14 cellular contexts compared by ENCODE assay signal in genomic region chr5:143145388-143145787, GRCh38.
DNase-seq lines count a peak whose midpoint lies in the region; ATAC-seq lines count a peak whose summit lies in the region.
"Had no signal": no experiment of that assay in that cellular context is flagged by ENCODE, and none has a peak within 500 bp of the region (broad histone marks: within the 10 kb centered on the region; RNA-seq: fewer than 3 reads in every experiment).

No MANE protein-coding gene starts in this region.

- H3K4me3 ChIP-seq in muscle layer of duodenum (ENCODE audit: low read depth in 1 of 2, low read length in 2 of 2): peak overlapping the region in 1 of 2 donors; percentile 42
- H3K4me3 ChIP-seq: A549, HAP-1, left lung had no signal

- H3K4me1 Mint-ChIP-seq in T-helper 2 cell treated with Interferon-gamma antibody and Interleukin-4, amounts not matched to agents 5 μg/mL and 100 μg/mL, for 36 hours (ENCODE audit: low read depth): peaks cover 5% of the 10 kb centered on the region
- H3K4me1 Mint-ChIP-seq in central memory CD8-positive, alpha-beta T cell: peaks cover 16% of the 10 kb centered on the region
- H3K4me1 Mint-ChIP-seq: activated naive CD4-positive, alpha-beta T cell treated with anti-CD3 and anti-CD28 coated beads, Interleukin-2, amount 10 ng/mL, durations not matched to agents 7 days and 5 days had no signal

- DNase-seq in T-helper 2 cell treated with Interferon-gamma antibody and Interleukin-4, amounts not matched to agents 5 μg/mL and 100 μg/mL, for 36 hours (ENCODE audit: low spot score): no peak
- no peak for DNase-seq in T-helper 2 cell
- DNase-seq in central memory CD8-positive, alpha-beta T cell (ENCODE audit: low spot score in 2 of 2): no peak
- DNase-seq in NCI-H2227 (lab: John Stamatoyannopoulos, UW; ENCODE audit: unreplicated experiment): no peak
- no peak for DNase-seq in DMS53 (lab: John Stamatoyannopoulos, UW)
- DNase-seq in cerebellar cortex (ENCODE audit: low spot score): no peak
- DNase-seq: activated CD8-positive, alpha-beta T cell treated with anti-CD3 and anti-CD28 coated beads, Interleukin-2, amount 10 ng/mL, durations not matched to agents 7 days and 5 days; activated naive CD4-positive, alpha-beta T cell treated with anti-CD3 and anti-CD28 coated beads, Interleukin-2, amount 10 ng/mL, durations not matched to agents 7 days and 5 days; left lung; posterior cingulate gyrus had no signal

- peak overlapping the region; percentile 2 for H3K27ac Mint-ChIP-seq in T-helper 2 cell treated with Interferon-gamma antibody and Interleukin-4, amounts not matched to agents 5 μg/mL and 100 μg/mL, for 36 hours
- peak overlapping the region; percentile 15 for H3K27ac Mint-ChIP-seq in central memory CD8-positive, alpha-beta T cell (ENCODE audit: low read depth)
- H3K27ac Mint-ChIP-seq: activated CD8-positive, alpha-beta T cell treated with anti-CD3 and anti-CD28 coated beads, Interleukin-2, amount 10 ng/mL, durations not matched to agents 7 days and 5 days; activated naive CD4-positive, alpha-beta T cell treated with anti-CD3 and anti-CD28 coated beads, Interleukin-2, amount 10 ng/mL, durations not matched to agents 7 days and 5 days had no signal

- no peaks in the 10 kb centered on the region for H3K27me3 Mint-ChIP-seq in T-helper 2 cell treated with Interferon-gamma antibody and Interleukin-4, amounts not matched to agents 5 μg/mL and 100 μg/mL, for 36 hours (ENCODE audit: low read depth)
- no peaks in the 10 kb centered on the region for H3K27me3 Mint-ChIP-seq in central memory CD8-positive, alpha-beta T cell
- H3K27me3 Mint-ChIP-seq: activated naive CD4-positive, alpha-beta T cell treated with anti-CD3 and anti-CD28 coated beads, Interleukin-2, amount 10 ng/mL, durations not matched to agents 7 days and 5 days had no signal

- no peaks in the 10 kb centered on the region for H3K27me3 ChIP-seq in muscle layer of duodenum (ENCODE audit: low read depth, low read length)
- H3K27me3 ChIP-seq: left lung had no signal

- peaks cover 15 to 16% of the 10 kb centered on the region in 2 donors for H3K4me1 ChIP-seq in muscle layer of duodenum (ENCODE audit: control insufficient read depth in 1 of 2, insufficient read depth in 2 of 2, low read length in 2 of 2)
- H3K4me1 ChIP-seq: HAP-1 had no signal

- no peaks in the 10 kb centered on the region for H3K9me3 ChIP-seq in muscle layer of duodenum (ENCODE audit: control insufficient read depth in 1 of 2, low read length in 2 of 2)
- H3K9me3 ChIP-seq: A549, HAP-1, left lung had no signal

- peaks cover 16% of the 10 kb centered on the region for H3K36me3 Mint-ChIP-seq in T-helper 2 cell treated with Interferon-gamma antibody and Interleukin-4, amounts not matched to agents 5 μg/mL and 100 μg/mL, for 36 hours (ENCODE audit: low read depth)
- H3K36me3 Mint-ChIP-seq in central memory CD8-positive, alpha-beta T cell (ENCODE audit: insufficient read depth): peaks cover 25% of the 10 kb centered on the region

- H3K27ac ChIP-seq in muscle layer of duodenum (ENCODE audit: low read length): peak overlapping the region; percentile 66
- peak overlapping the region; percentile 6 for H3K27ac ChIP-seq in temporal lobe (ENCODE audit: low read depth, low read length)
- H3K27ac ChIP-seq: A549 had no signal

- no peaks in the 10 kb centered on the region for H3K9me3 Mint-ChIP-seq in T-helper 2 cell treated with Interferon-gamma antibody and Interleukin-4, amounts not matched to agents 5 μg/mL and 100 μg/mL, for 36 hours
- H3K9me3 Mint-ChIP-seq in central memory CD8-positive, alpha-beta T cell: no peaks in the 10 kb centered on the region
- H3K9me3 Mint-ChIP-seq: activated naive CD4-positive, alpha-beta T cell treated with anti-CD3 and anti-CD28 coated beads, Interleukin-2, amount 10 ng/mL, durations not matched to agents 7 days and 5 days had no signal

- peaks cover 0 to 5% of the 10 kb centered on the region in 2 donors for H3K36me3 ChIP-seq in muscle layer of duodenum (ENCODE audit: control insufficient read depth in 1 of 2, insufficient read depth in 2 of 2, low read length in 2 of 2)
- H3K36me3 ChIP-seq: HAP-1 had no signal

- no peak overlapping the region for H3K4me3 Mint-ChIP-seq in T-helper 2 cell treated with Interferon-gamma antibody and Interleukin-4, amounts not matched to agents 5 μg/mL and 100 μg/mL, for 36 hours
- H3K4me3 Mint-ChIP-seq in central memory CD8-positive, alpha-beta T cell: no peak overlapping the region
- H3K4me3 Mint-ChIP-seq: activated CD8-positive, alpha-beta T cell treated with anti-CD3 and anti-CD28 coated beads, Interleukin-2, amount 10 ng/mL, durations not matched to agents 7 days and 5 days; activated naive CD4-positive, alpha-beta T cell treated with anti-CD3 and anti-CD28 coated beads, Interleukin-2, amount 10 ng/mL, durations not matched to agents 7 days and 5 days had no signal

- no peak for ATAC-seq in central memory CD8-positive, alpha-beta T cell (replicated peaks; ENCODE audit: extremely low read depth, poor library complexity, severe bottlenecking)
- ATAC-seq: A549; activated CD8-positive, alpha-beta T cell treated with anti-CD3 and anti-CD28 coated beads, Interleukin-2, amount 10 ng/mL, durations not matched to agents 7 days and 5 days; left lung had no signal
